ENCODE assay signal across 19 cellular contexts in genomic region chr10:33804534-33804933, GRCh38.
DNase-seq lines count a peak whose midpoint lies in the region; ATAC-seq, FAIRE-seq and TF ChIP-seq lines count a peak whose summit lies in the region.
"Had no signal": no experiment of that assay in that cellular context is flagged by ENCODE, and none has a peak within 500 bp of the region (broad histone marks: within the 10 kb centered on the region; RNA-seq: fewer than 3 reads in every experiment).

No MANE protein-coding gene starts in this region.

- peak; percentile 11 for DNase-seq in NCI-H526 treated with DMSO at 0.1 percent for 48 hours (lab: John Stamatoyannopoulos, UW)
- DNase-seq in left lung: peak in 1 of 2 donors; percentile 39
- DNase-seq in smooth muscle cell (lab: John Stamatoyannopoulos, UW; ENCODE audit: unreplicated experiment): no peak
- DNase-seq in activated CD4-positive, alpha-beta T cell treated with anti-CD3 and anti-CD28 coated beads for 4 hours: no peak
- no peak for DNase-seq in activated CD8-positive, alpha-beta T cell treated with anti-CD3 and anti-CD28 coated beads, Interleukin-2, amount 10 ng/mL, durations not matched to agents 7 days and 5 days
- no peak for DNase-seq in DMS53 treated with DMSO at 0.1 percent for 48 hours (lab: John Stamatoyannopoulos, UW; ENCODE audit: unreplicated experiment)
- no peak for DNase-seq in stimulated activated CD4-positive, alpha-beta T cell treated with anti-CD3 and anti-CD28 coated beads, Interleukin-2, amount 100 ng/mL, for 48 hours
- DNase-seq: Calu3; CD8-positive, alpha-beta T cell; DND-41; EL; H9 had no signal

- no peaks in the 10 kb centered on the region for H3K79me2 ChIP-seq in smooth muscle cell (ENCODE audit: low read depth)

- peak; percentile 69 for ATAC-seq in left lung
- ATAC-seq in activated CD8-positive, alpha-beta T cell treated with anti-CD3 and anti-CD28 coated beads, Interleukin-2, amount 10 ng/mL, durations not matched to agents 7 days and 5 days: no peak
- ATAC-seq: CD8-positive, alpha-beta T cell had no signal

- peak; percentile 99 for FAIRE-seq in endometrium (lab: Jason Lieb, UNC)
- FAIRE-seq: GM12891, GM19239, H1, HTR-8/SVneo had no signal

- no peaks in the 10 kb centered on the region for H3K9me3 Mint-ChIP-seq in activated CD8-positive, alpha-beta T cell treated with anti-CD3 and anti-CD28 coated beads, Interleukin-2, amount 10 ng/mL, durations not matched to agents 7 days and 5 days (ENCODE audit: insufficient read depth)
- H3K9me3 Mint-ChIP-seq: CD8-positive, alpha-beta T cell; H9 had no signal

- H3K9me3 ChIP-seq in left lung (no peaks in the 10 kb centered on the region), smooth muscle cell (replicated peaks; ENCODE audit: low read depth) (no peaks in the 10 kb centered on the region)
- H3K9me3 ChIP-seq: BLaER1 treated with 17β-estradiol and CSF1 and Interleukin-3, amounts not matched to agents 10 nM and 100 nM had no signal

- no peaks in the 10 kb centered on the region for H3K36me3 Mint-ChIP-seq in activated CD8-positive, alpha-beta T cell treated with anti-CD3 and anti-CD28 coated beads, Interleukin-2, amount 10 ng/mL, durations not matched to agents 7 days and 5 days (ENCODE audit: low read depth)
- H3K36me3 Mint-ChIP-seq: CD8-positive, alpha-beta T cell had no signal

- H3K4me1 Mint-ChIP-seq in activated CD8-positive, alpha-beta T cell treated with anti-CD3 and anti-CD28 coated beads, Interleukin-2, amount 10 ng/mL, durations not matched to agents 7 days and 5 days (ENCODE audit: low read depth): no peaks in the 10 kb centered on the region
- H3K4me1 Mint-ChIP-seq: B cell had no signal

- CTCF ChIA-PET in activated CD8-positive, alpha-beta T cell treated with anti-CD3 and anti-CD28 coated beads, Interleukin-2, amount 10 ng/mL, durations not matched to agents 7 days and 5 days (lab: Charles Lee): no interaction called here

- H3K36me3 ChIP-seq in left lung: no peaks in the 10 kb centered on the region
- H3K36me3 ChIP-seq in smooth muscle cell (ENCODE audit: low read depth): no peaks in the 10 kb centered on the region
- H3K36me3 ChIP-seq: BLaER1 treated with 17β-estradiol and CSF1 and Interleukin-3, amounts not matched to agents 10 nM and 100 nM had no signal

- no peaks in the 10 kb centered on the region for H4K20me1 ChIP-seq in smooth muscle cell (ENCODE audit: low read depth)
- H4K20me1 ChIP-seq: BLaER1 treated with 17β-estradiol and CSF1 and Interleukin-3, amounts not matched to agents 10 nM and 100 nM had no signal

- H3F3A ChIP-seq in smooth muscle cell (ENCODE audit: low read depth): no peaks in the 10 kb centered on the region

- no peak overlapping the region for H3K9ac ChIP-seq in smooth muscle cell (ENCODE audit: low read depth)
- H3K9ac ChIP-seq: BLaER1 treated with 17β-estradiol and CSF1 and Interleukin-3, amounts not matched to agents 10 nM and 100 nM had no signal

- 62% methylated on average over 10 of the region's 10 CpGs for whole genome bisulfite sequencing in smooth muscle cell (ENCODE audit: low lambda C conversion rate)

- H3K4me3 ChIP-seq in left lung: no peak overlapping the region
- no peak overlapping the region for H3K4me3 ChIP-seq in smooth muscle cell
- H3K4me3 ChIP-seq: BLaER1 treated with 17β-estradiol and CSF1 and Interleukin-3, amounts not matched to agents 10 nM and 100 nM had no signal

- H3K4me2 ChIP-seq in smooth muscle cell: peak overlapping the region; percentile 35
- H3K4me2 ChIP-seq: BLaER1 treated with 17β-estradiol and CSF1 and Interleukin-3, amounts not matched to agents 10 nM and 100 nM had no signal

- TF ChIP-seq CTCF in left lung (IDR thresholded peaks at IDR 0.05): no peak
- no peak for TF ChIP-seq CTCF in smooth muscle cell (IDR thresholded peaks at IDR 0.05; ENCODE audit: borderline replicate concordance, insufficient read depth, poor library complexity, severe bottlenecking)

- no peaks in the 10 kb centered on the region for H3K27me3 ChIP-seq in left lung
- no peaks in the 10 kb centered on the region for H3K27me3 ChIP-seq in smooth muscle cell (ENCODE audit: low read depth)
- H3K27me3 ChIP-seq: BLaER1 treated with 17β-estradiol and CSF1 and Interleukin-3, amounts not matched to agents 10 nM and 100 nM had no signal

- intact Hi-C loops in left lung (cut with DNase I): no loop called here

- H3K4me1 ChIP-seq in left lung (no peaks in the 10 kb centered on the region), smooth muscle cell (ENCODE audit: low read depth) (peaks cover 8% of the 10 kb centered on the region)

- POLR2A ChIA-PET in activated CD8-positive, alpha-beta T cell treated with anti-CD3 and anti-CD28 coated beads, Interleukin-2, amount 10 ng/mL, durations not matched to agents 7 days and 5 days (lab: Charles Lee): no interaction called here

- no peak overlapping the region for H2AFZ ChIP-seq in smooth muscle cell (ENCODE audit: low read depth)

- H3K27ac ChIP-seq in left lung (no peak overlapping the region), smooth muscle cell (ENCODE audit: low read depth) (no peak overlapping the region)
- H3K27ac ChIP-seq: BLaER1 treated with 17β-estradiol and CSF1 and Interleukin-3, amounts not matched to agents 10 nM and 100 nM had no signal

- H3K4me3 Mint-ChIP-seq in activated CD8-positive, alpha-beta T cell treated with anti-CD3 and anti-CD28 coated beads, Interleukin-2, amount 10 ng/mL, durations not matched to agents 7 days and 5 days: no peak overlapping the region
- H3K4me3 Mint-ChIP-seq: B cell; CD8-positive, alpha-beta T cell; H9 had no signal

- H3K27ac Mint-ChIP-seq in activated CD8-positive, alpha-beta T cell treated with anti-CD3 and anti-CD28 coated beads, Interleukin-2, amount 10 ng/mL, durations not matched to agents 7 days and 5 days: no peak overlapping the region
- H3K27ac Mint-ChIP-seq: B cell; CD8-positive, alpha-beta T cell; H9 had no signal

- no peaks in the 10 kb centered on the region for H3K27me3 Mint-ChIP-seq in activated CD8-positive, alpha-beta T cell treated with anti-CD3 and anti-CD28 coated beads, Interleukin-2, amount 10 ng/mL, durations not matched to agents 7 days and 5 days (ENCODE audit: low read depth)
- H3K27me3 Mint-ChIP-seq: B cell had no signal
